In the genomic region with DNA sequence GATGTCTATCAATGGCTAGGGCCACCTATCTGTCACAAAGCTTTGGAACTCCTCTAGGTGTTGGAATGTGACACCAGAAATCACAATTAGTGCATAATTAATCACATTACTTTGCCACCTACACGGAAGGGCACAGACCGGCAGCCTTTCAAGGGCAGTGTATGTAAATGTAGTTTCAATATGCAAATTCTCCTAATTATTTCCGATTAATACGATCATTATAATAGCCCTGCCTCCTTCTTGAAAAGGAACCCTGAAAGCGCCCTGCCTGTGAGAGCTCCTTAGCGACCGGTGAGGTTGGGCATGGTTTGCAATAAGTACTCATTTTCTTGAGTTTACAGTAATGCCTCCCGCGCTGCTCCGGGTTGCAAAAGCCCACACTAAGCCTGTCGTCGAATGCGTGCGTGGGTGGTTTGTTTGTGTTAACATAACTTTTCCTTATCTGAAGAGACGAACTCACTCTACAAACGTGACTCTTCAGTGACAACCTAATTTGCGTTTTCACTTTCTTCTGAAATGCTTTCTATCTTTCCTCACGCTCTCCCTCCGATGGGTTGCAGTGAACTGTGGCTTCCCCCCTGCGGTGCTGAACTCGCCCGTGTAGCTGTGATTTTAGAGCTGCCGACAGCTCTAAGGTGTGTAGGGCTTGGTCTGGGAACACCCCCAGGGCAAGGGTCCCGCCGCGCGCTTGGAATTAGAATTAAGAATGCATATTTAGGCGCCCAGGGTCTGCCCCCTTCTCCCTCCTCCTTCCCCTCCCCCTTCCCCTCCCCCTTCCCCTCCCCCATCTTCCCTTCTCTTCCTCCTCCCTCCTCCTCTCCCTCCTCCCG, we compare ENCODE assay signal across 8 cellular contexts. TPM values are rescaled to one million over a fixed set of nuclear protein-coding genes. Genes with fewer than 3 reads are reported as not detected.
A peak's percentile ranks its signal among the peaks of the same experiment; 100 is the strongest.
DNase-seq lines count a peak whose midpoint lies in the region; ATAC-seq and TF ChIP-seq lines count a peak whose summit lies in the region.

No MANE protein-coding gene starts in this region.

- H3K9me3 ChIP-seq in mesodermal cell (ENCODE audit: control insufficient read depth, low read length) = no peaks in the 10 kb centered on the region

- peaks cover 23% of the 10 kb centered on the region for H3K36me3 ChIP-seq in mesodermal cell (ENCODE audit: control insufficient read depth, insufficient read depth, low read length)

- H3K9me3 Mint-ChIP-seq in activated CD4-positive, alpha-beta memory T cell treated with anti-CD3 and anti-CD28 coated beads for 36 hours = no peaks in the 10 kb centered on the region

- peak; percentile 80 for DNase-seq in AG10803 (ENCODE audit: low read depth)
- peak; percentile 50 for DNase-seq in HEK293T (ENCODE audit: extremely low spot score)
- peak; percentile 65 for DNase-seq in NCI-H774 (lab: John Stamatoyannopoulos, UW)
- peak; percentile 94 for DNase-seq in activated CD4-positive, alpha-beta memory T cell treated with anti-CD3 and anti-CD28 coated beads for 36 hours
- DNase-seq in effector CD4-positive, alpha-beta T cell = peak; percentile 54
- DNase-seq in stimulated activated CD8-positive, alpha-beta memory T cell treated with anti-CD3 and anti-CD28 coated beads, Interleukin-15, amount 100 ng/mL, for 48 hours (ENCODE audit: low read depth in 2 of 2) = peak; percentile 60 to 79

- H3K4me1 ChIP-seq in mesodermal cell (ENCODE audit: control insufficient read depth, insufficient read depth, low read length, poor library complexity, severe bottlenecking) = peaks cover 24% of the 10 kb centered on the region

- peaks cover 21% of the 10 kb centered on the region for H3K27me3 Mint-ChIP-seq in activated CD4-positive, alpha-beta memory T cell treated with anti-CD3 and anti-CD28 coated beads for 36 hours

- peak overlapping the region; percentile 74 for H3K4me3 ChIP-seq in AG10803 (ENCODE audit: low read length)
- peak overlapping the region; percentile 54 for H3K4me3 ChIP-seq in mesodermal cell (ENCODE audit: extremely low read depth, insufficient read depth, low read length, poor library complexity, severe bottlenecking)

- TF ChIP-seq CTCF in AG10803 (conservative IDR thresholded peaks at IDR 0.05; ENCODE audit: low read length) = peak; percentile 7; the same call in 1 of the 2 replicates

- H3K27ac ChIP-seq in mesodermal cell (ENCODE audit: low read depth, low read length, severe bottlenecking) = peak overlapping the region; percentile 98

- H3K27ac Mint-ChIP-seq in activated CD4-positive, alpha-beta memory T cell treated with anti-CD3 and anti-CD28 coated beads for 36 hours = peak overlapping the region; percentile 95

- CTCF ChIA-PET in HEK293T (lab: Yijun Ruan, JAX) = interaction anchor here (1.3 kb wide), 1 partner anchor 12 kb away, joined by 6 read pairs; no protein-coding TSS in a partner anchor
- CTCF ChIA-PET in activated CD4-positive, alpha-beta memory T cell treated with anti-CD3 and anti-CD28 coated beads for 36 hours (lab: Charles Lee) = interaction anchor here (0.8 to 5.1 kb wide), 12 partner anchors 12 to 1253 kb away, joined by 3 to 38 read pairs (median 4); no protein-coding TSS in a partner anchor

- 0% methylated on average over 4 to 6 of the region's 29 CpGs for WGBS in mesodermal cell (ENCODE audit: insufficient coverage in 2 of 2), 2 experiments

- H3K4me1 Mint-ChIP-seq in activated CD4-positive, alpha-beta memory T cell treated with anti-CD3 and anti-CD28 coated beads for 36 hours (ENCODE audit: low read depth) = peaks cover 35% of the 10 kb centered on the region

- ATAC-seq in GM19463 (IDR thresholded peaks at IDR 0.05; ENCODE audit: unreplicated experiment) = no peak

- H3K4me3 Mint-ChIP-seq in activated CD4-positive, alpha-beta memory T cell treated with anti-CD3 and anti-CD28 coated beads for 36 hours = peak overlapping the region; percentile 86

- intact Hi-C loops in activated CD4-positive, alpha-beta memory T cell treated with anti-CD3 and anti-CD28 coated beads for 36 hours (cut with micrococcal nuclease) = loop anchor here (1.0 to 10.0 kb wide), 15 partner anchors 73 to 1244 kb away; no protein-coding TSS in a partner anchor

- POLR2A ChIA-PET in HEK293T (lab: Yijun Ruan, JAX) = interaction anchor here (0.6 to 3.7 kb wide), 39 partner anchors 8 to 1770 kb away, joined by 3 to 14 read pairs (median 5); no protein-coding TSS in a partner anchor
- POLR2A ChIA-PET in activated CD4-positive, alpha-beta memory T cell treated with anti-CD3 and anti-CD28 coated beads for 36 hours (lab: Charles Lee) = interaction anchor here (0.6 to 6.5 kb wide), 32 partner anchors 9 to 1250 kb away, joined by 3 to 124 read pairs (median 6); no protein-coding TSS in a partner anchor

- peaks cover 28% of the 10 kb centered on the region for H3K36me3 Mint-ChIP-seq in activated CD4-positive, alpha-beta memory T cell treated with anti-CD3 and anti-CD28 coated beads for 36 hours

TF ChIP-seq in HEK293T, 16 proteins besides CTCF, POLR2A, EP300 and RAD21:
- TF ChIP-seq BHLHE40 (IDR thresholded peaks at IDR 0.05; ENCODE audit: borderline replicate concordance) (peak; percentile 55), L3MBTL2 (conservative IDR thresholded peaks at IDR 0.05) (peak; percentile 47; the same call in 1 of the 2 replicates), SUZ12 (IDR thresholded peaks at IDR 0.05) (no peak), ZNF384 (IDR thresholded peaks at IDR 0.05) (peak; percentile 4; the same call in 1 of the 2 replicates), ARNT (IDR thresholded peaks at IDR 0.05) (peak; percentile 90), FOXA1 (IDR thresholded peaks at IDR 0.05) (no peak), TARDBP (IDR thresholded peaks at IDR 0.05) (0 out of 2 replicates have a peak, but pooled peaks have one; percentile 30), CTBP1 (IDR thresholded peaks at IDR 0.05; ENCODE audit: borderline replicate concordance) (peak; percentile 86)
- TF ChIP-seq, protein P1, sequence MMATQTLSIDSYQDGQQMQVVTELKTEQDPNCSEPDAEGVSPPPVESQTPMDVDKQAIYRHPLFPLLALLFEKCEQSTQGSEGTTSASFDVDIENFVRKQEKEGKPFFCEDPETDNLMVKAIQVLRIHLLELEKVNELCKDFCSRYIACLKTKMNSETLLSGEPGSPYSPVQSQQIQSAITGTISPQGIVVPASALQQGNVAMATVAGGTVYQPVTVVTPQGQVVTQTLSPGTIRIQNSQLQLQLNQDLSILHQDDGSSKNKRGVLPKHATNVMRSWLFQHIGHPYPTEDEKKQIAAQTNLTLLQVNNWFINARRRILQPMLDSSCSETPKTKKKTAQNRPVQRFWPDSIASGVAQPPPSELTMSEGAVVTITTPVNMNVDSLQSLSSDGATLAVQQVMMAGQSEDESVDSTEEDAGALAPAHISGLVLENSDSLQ (IDR thresholded peaks at IDR 0.05) = peak; percentile 63

RNA-seq across cellular contexts. Expression of a gene that starts 0.7 kb away (rescaled TPM):
- 100 to 1,000 TPM; 182 to 193 TPM for total RNA-seq in activated CD4-positive, alpha-beta memory T cell treated with anti-CD3 and anti-CD28 coated beads for 36 hours
- 444 TPM for polyA plus RNA-seq in mesodermal cell (2013, experiment 1 of 2)
- 414 TPM for polyA plus RNA-seq in mesodermal cell (2013, experiment 2 of 2)
